In the genomic region with DNA sequence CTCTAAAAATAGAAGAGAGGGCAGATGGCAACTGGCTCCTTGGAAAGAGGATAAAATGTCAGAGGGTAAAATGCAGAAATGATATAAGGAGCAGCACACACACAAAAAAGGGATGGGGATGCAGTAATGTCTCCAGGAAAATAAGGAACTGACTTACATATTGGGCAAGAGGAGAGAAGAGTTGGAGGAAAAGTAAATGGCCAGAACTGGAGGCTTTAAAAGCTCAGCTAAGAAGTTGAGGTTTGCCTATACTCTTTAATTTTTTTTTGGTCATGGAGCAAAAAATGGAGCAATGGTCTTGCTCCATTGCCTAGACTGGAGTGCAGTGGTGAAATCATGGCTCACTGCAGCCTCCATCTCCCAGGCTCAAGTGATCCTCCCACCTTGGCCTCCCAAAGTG, we compare ENCODE assay signal across 20 cellular contexts.
DNase-seq lines count a peak whose midpoint lies in the region; FAIRE-seq and TF ChIP-seq lines count a peak whose summit lies in the region.
"Had no signal": no experiment of that assay in that cellular context is flagged by ENCODE, and none has a peak within 500 bp of the region (broad histone marks: within the 10 kb centered on the region; RNA-seq: fewer than 3 reads in every experiment).

No MANE protein-coding gene starts in this region.

- H3K27ac ChIP-seq in neuronal stem cell (replicated peaks; ENCODE audit: low read length), result no peak overlapping the region
- H3K27ac ChIP-seq: epithelial cell of prostate, left ventricle myocardium inferior had no signal

- peaks cover 17% of the 10 kb centered on the region for H3K9me3 Mint-ChIP-seq in endothelial cell (ENCODE audit: unreplicated experiment)

- H3K4me2 ChIP-seq in neuronal stem cell (ENCODE audit: insufficient read depth, low read length, poor library complexity, severe bottlenecking), result no peak overlapping the region

- no peak overlapping the region for H3K9ac ChIP-seq in neuronal stem cell (ENCODE audit: low read depth, low read length, poor library complexity)

- H3K27me3 Mint-ChIP-seq in endothelial cell (ENCODE audit: unreplicated experiment), result peaks cover 5% of the 10 kb centered on the region
- H3K27me3 Mint-ChIP-seq: activated naive CD8-positive, alpha-beta T cell; CD4-positive, alpha-beta T cell had no signal

- H3K27ac Mint-ChIP-seq in endothelial cell (ENCODE audit: unreplicated experiment), result no peak overlapping the region
- H3K27ac Mint-ChIP-seq: activated naive CD8-positive, alpha-beta T cell; CD4-positive, alpha-beta T cell; naive thymus-derived CD4-positive, alpha-beta T cell; T-helper 17 cell had no signal

- no peak overlapping the region for H4K8ac ChIP-seq in neuronal stem cell (ENCODE audit: low read depth, low read length)

- peak overlapping the region; percentile 19 for H3K4me3 Mint-ChIP-seq in endothelial cell (ENCODE audit: unreplicated experiment)
- H3K4me3 Mint-ChIP-seq: activated naive CD8-positive, alpha-beta T cell; CD4-positive, alpha-beta T cell; naive thymus-derived CD4-positive, alpha-beta T cell; T-helper 17 cell had no signal

- no peaks in the 10 kb centered on the region for H3K79me1 ChIP-seq in neuronal stem cell (ENCODE audit: low read depth, low read length)

- DNase-seq in NCI-H1417 (lab: John Stamatoyannopoulos, UW) (peak in 2 of 3 experiments; percentile 46 to 48), NCI-H1417 treated with DMSO at 0.1 percent for 48 hours (lab: John Stamatoyannopoulos, UW) (no peak), NOMO-1 treated with dmso at 0.1 percent for 144 hours (lab: John Stamatoyannopoulos, UW; ENCODE audit: unreplicated experiment) (peak; percentile 17), endothelial cell (ENCODE audit: low spot score) (no peak), neuronal stem cell (ENCODE audit: low spot score) (peak; percentile 17), NCI-H69 (lab: John Stamatoyannopoulos, UW) (no peak), D721Med (ENCODE audit: insufficient read length, low spot score) (no peak), NCI-H1048 (lab: John Stamatoyannopoulos, UW) (no peak)
- DNase-seq: 8988T; CD4-positive, alpha-beta T cell; cerebellar nuclear complex; hypothalamus; left ventricle myocardium inferior; naive thymus-derived CD4-positive, alpha-beta T cell; NCI-H510A; substantia nigra; T-helper 17 cell had no signal

- no peak for TF ChIP-seq CTCF in endothelial cell (IDR thresholded peaks at IDR 0.05; ENCODE audit: unreplicated experiment)
- TF ChIP-seq CTCF in D721Med (IDR thresholded peaks at IDR 0.05; ENCODE audit: insufficient read depth, missing control alignments), result no peak

- H2BK12ac ChIP-seq in neuronal stem cell (ENCODE audit: low read length), result no peak overlapping the region

- H2BK120ac ChIP-seq in neuronal stem cell (ENCODE audit: low read depth, low read length), result no peak overlapping the region

- FAIRE-seq in D721Med (lab: Jason Lieb, UNC), result no peak
- FAIRE-seq: GM12891 had no signal

- no peak overlapping the region for H3K4ac ChIP-seq in neuronal stem cell (ENCODE audit: low read length)

- H2BK5ac ChIP-seq in neuronal stem cell (ENCODE audit: low read length), result no peak overlapping the region

- H2BK15ac ChIP-seq in neuronal stem cell (ENCODE audit: low read length), result no peak overlapping the region

- H3K36me3 Mint-ChIP-seq in endothelial cell (ENCODE audit: low read depth, unreplicated experiment), result peaks cover 38% of the 10 kb centered on the region
- H3K36me3 Mint-ChIP-seq: naive thymus-derived CD4-positive, alpha-beta T cell had no signal

- H3K4me3 ChIP-seq in neuronal stem cell (ENCODE audit: low read length in 2 of 2), result no peak overlapping the region
- H3K4me3 ChIP-seq: left ventricle myocardium inferior had no signal

- H3K9me3 ChIP-seq in neuronal stem cell (replicated peaks in 1 of 2; ENCODE audit: control insufficient read depth in 2 of 2, insufficient read depth in 1 of 2, low read depth in 1 of 2, low read length in 2 of 2), result peaks cover 0 to 21% of the 10 kb centered on the region in 2 donors

- H4K91ac ChIP-seq in neuronal stem cell (ENCODE audit: low read depth, low read length, poor library complexity), result no peak overlapping the region

- H3K4me1 ChIP-seq in neuronal stem cell (ENCODE audit: control insufficient read depth in 2 of 2, insufficient read depth in 1 of 2, low read depth in 1 of 2, low read length in 2 of 2), result peaks cover 2 to 5% of the 10 kb centered on the region in 2 donors
- H3K4me1 ChIP-seq: left ventricle myocardium inferior had no signal

- no peak overlapping the region for H3K18ac ChIP-seq in neuronal stem cell (ENCODE audit: low read length)

- peaks cover 8 to 10% of the 10 kb centered on the region in 2 donors for H3K36me3 ChIP-seq in neuronal stem cell (replicated peaks in 1 of 2; ENCODE audit: control insufficient read depth in 2 of 2, insufficient read depth in 2 of 2, low read length in 2 of 2)

- no peak overlapping the region for H2AK5ac ChIP-seq in neuronal stem cell (ENCODE audit: low read depth, low read length)

- no peaks in the 10 kb centered on the region for H3K4me1 Mint-ChIP-seq in endothelial cell (ENCODE audit: unreplicated experiment)

- H3K23ac ChIP-seq in neuronal stem cell (ENCODE audit: low read depth, low read length, poor library complexity), result no peak overlapping the region

- H3K14ac ChIP-seq in neuronal stem cell (ENCODE audit: low read length), result no peak overlapping the region

- no peak overlapping the region for H2AFZ ChIP-seq in neuronal stem cell (ENCODE audit: low read length)

- H3K27me3 ChIP-seq in neuronal stem cell (ENCODE audit: control insufficient read depth in 3 of 3, insufficient read depth in 3 of 3, low read depth in 1 of 3, low read length in 3 of 3), result no peaks in the 10 kb centered on the region

Comparison
In these comparisons a context has a peak if more than half of its experiments do, and no peak if none do; other contexts are left out.
1. DNase-seq: peak in NCI-H1417 (2 of 3), NOMO-1 treated with dmso at 0.1 percent for 144 hours (single experiment) and neuronal stem cell (single experiment); none in NCI-H1417 treated with DMSO at 0.1 percent for 48 hours (single experiment), endothelial cell (single experiment), NCI-H69 (single experiment), D721Med (single experiment) and NCI-H1048 (single experiment).